ENCODE assay signal across 8 cellular contexts in genomic region chr3:8416965-8417364, GRCh38.
DNase-seq lines count a peak whose midpoint lies in the region; ATAC-seq and TF ChIP-seq lines count a peak whose summit lies in the region.

No MANE protein-coding gene starts in this region.

- H3K36me3 ChIP-seq in mucosa of rectum (ENCODE audit: control insufficient read depth in 2 of 2, insufficient read depth in 2 of 2, low read length in 2 of 2): no peaks in the 10 kb centered on the region

- no peak overlapping the region for H3K27ac ChIP-seq in mucosa of rectum (ENCODE audit: low read depth in 2 of 2, low read length in 2 of 2)

- H3K27me3 ChIP-seq in mucosa of rectum (ENCODE audit: control insufficient read depth in 2 of 2, insufficient read depth in 2 of 2, low read length in 2 of 2): no peaks in the 10 kb centered on the region

- no peaks in the 10 kb centered on the region for H3K4me1 ChIP-seq in mucosa of rectum (ENCODE audit: control insufficient read depth in 2 of 2, insufficient read depth in 2 of 2, low read length in 2 of 2)

- peak overlapping the region in 1 of 2 donors; percentile 26 for H3K9ac ChIP-seq in mucosa of rectum (ENCODE audit: low read depth in 1 of 2, low read length in 2 of 2)

- in situ Hi-C loops in astrocyte of the spinal cord (cut with HindIII; ENCODE audit: low sequenced_read_pairs): no loop called here

- DNase-seq in DMS 273 (lab: John Stamatoyannopoulos, UW; ENCODE audit: unreplicated experiment) (peak; percentile 6), DMS 273 treated with DMSO at 0.1 percent for 48 hours (lab: John Stamatoyannopoulos, UW) (no peak), astrocyte of the spinal cord (ENCODE audit: low read depth, low spot score) (peak; percentile 20), NCI-H1930 (lab: John Stamatoyannopoulos, UW) (no peak), NCI-H187 treated with DMSO at 0.1 percent for 48 hours (lab: John Stamatoyannopoulos, UW) (no peak)
- no peak for DNase-seq in activated CD4-positive, CD25-positive, alpha-beta regulatory T cell (lab: John Stamatoyannopoulos, UW)

- TF ChIP-seq CTCF in astrocyte of the spinal cord (IDR thresholded peaks at IDR 0.05; ENCODE audit: low read depth, low read length): no peak

- no peak overlapping the region for H3K4me3 ChIP-seq in astrocyte of the spinal cord (ENCODE audit: low read depth, low read length)
- H3K4me3 ChIP-seq in mucosa of rectum (ENCODE audit: low read length in 2 of 2): peak overlapping the region; percentile 37 to 52

- H3K9me3 ChIP-seq in mucosa of rectum (ENCODE audit: control insufficient read depth in 2 of 2, low read length in 2 of 2): no peaks in the 10 kb centered on the region

- ATAC-seq in HG03342 (IDR thresholded peaks at IDR 0.05; ENCODE audit: unreplicated experiment): peak; percentile 58

Comparison
In these comparisons a context has a peak if more than half of its experiments do, and no peak if none do; other contexts are left out.
1. DNase-seq: peak in DMS 273 (single experiment) and astrocyte of the spinal cord (single experiment); none in DMS 273 treated with DMSO at 0.1 percent for 48 hours (single experiment), activated CD4-positive, CD25-positive, alpha-beta regulatory T cell (0 of 4), NCI-H1930 (0 of 2) and NCI-H187 treated with DMSO at 0.1 percent for 48 hours (single experiment).